ENCODE assay signal across 1 cellular context in the genomic region with DNA sequence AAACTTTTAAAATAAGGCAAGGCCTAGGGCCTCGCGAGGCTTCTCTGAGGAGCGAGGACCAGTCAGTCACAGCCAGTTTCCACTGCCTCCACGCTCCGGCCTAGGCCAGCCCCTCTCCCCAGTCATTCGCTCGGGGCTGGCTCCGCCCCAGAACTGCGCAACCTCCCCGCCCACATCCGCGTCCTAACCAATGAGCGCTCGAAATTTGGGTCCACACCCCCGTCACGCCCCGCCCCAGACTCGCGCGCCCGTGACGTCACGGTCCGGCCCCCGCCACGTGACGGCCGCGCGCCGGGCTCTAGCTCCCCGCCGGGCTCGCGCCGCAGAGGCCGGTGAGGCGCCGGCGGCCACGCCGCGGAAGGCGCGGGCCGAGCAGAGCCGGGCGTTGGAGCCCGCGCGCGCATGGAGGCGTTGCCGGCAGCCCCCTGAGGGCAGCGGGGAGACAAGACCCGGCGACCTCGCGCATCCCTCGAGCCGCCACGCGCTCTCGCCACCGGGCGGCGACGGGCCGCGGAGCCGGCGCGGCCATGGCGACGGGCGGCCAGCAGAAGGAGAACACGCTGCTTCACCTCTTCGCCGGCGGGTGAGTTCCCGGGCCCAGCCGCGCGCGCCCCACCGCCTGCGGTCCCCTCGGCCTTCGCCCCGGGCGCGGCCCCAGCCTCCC.
TF ChIP-seq lines count a peak whose summit lies in the region.

A gene with protein sequence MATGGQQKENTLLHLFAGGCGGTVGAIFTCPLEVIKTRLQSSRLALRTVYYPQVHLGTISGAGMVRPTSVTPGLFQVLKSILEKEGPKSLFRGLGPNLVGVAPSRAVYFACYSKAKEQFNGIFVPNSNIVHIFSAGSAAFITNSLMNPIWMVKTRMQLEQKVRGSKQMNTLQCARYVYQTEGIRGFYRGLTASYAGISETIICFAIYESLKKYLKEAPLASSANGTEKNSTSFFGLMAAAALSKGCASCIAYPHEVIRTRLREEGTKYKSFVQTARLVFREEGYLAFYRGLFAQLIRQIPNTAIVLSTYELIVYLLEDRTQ (plus strand): TSS at position 301 of the 664 bp plus-strand sequence. CDS start 227 bp downstream, at position 528.

TF ChIP-seq in HepG2, 621 proteins besides CTCF, POLR2A, EP300 and RAD21 (continued from another document and continues in another):
- TF ChIP-seq, protein P1, sequence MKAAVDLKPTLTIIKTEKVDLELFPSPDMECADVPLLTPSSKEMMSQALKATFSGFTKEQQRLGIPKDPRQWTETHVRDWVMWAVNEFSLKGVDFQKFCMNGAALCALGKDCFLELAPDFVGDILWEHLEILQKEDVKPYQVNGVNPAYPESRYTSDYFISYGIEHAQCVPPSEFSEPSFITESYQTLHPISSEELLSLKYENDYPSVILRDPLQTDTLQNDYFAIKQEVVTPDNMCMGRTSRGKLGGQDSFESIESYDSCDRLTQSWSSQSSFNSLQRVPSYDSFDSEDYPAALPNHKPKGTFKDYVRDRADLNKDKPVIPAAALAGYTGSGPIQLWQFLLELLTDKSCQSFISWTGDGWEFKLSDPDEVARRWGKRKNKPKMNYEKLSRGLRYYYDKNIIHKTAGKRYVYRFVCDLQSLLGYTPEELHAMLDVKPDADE (CRISPR knock-in tag; IDR thresholded peaks at IDR 0.05): no peak
- TF ChIP-seq HIVEP1 (CRISPR knock-in tag; IDR thresholded peaks at IDR 0.05) (0 out of 2 replicates have a peak, but pooled peaks have one; percentile 28), ELF3 (CRISPR knock-in tag; IDR thresholded peaks at IDR 0.05) (peak; percentile 42), MZF1 (CRISPR knock-in tag; IDR thresholded peaks at IDR 0.05; ENCODE audit: borderline replicate concordance) (no peak), ZNF17 (CRISPR knock-in tag; IDR thresholded peaks at IDR 0.05) (no peak), ZNF546 (CRISPR knock-in tag; conservative IDR thresholded peaks at IDR 0.05) (no peak; the same call in 1 of the 2 replicates), ZNF335 (CRISPR knock-in tag; IDR thresholded peaks at IDR 0.05) (no peak), SPEN (CRISPR knock-in tag; IDR thresholded peaks at IDR 0.05; ENCODE audit: low read depth) (peak; percentile 72), RXRB (CRISPR knock-in tag; IDR thresholded peaks at IDR 0.05; ENCODE audit: borderline replicate concordance) (no peak), ZNF558 (CRISPR knock-in tag; IDR thresholded peaks at IDR 0.05; ENCODE audit: borderline replicate concordance) (no peak), NFKB2 (CRISPR knock-in tag; IDR thresholded peaks at IDR 0.05; ENCODE audit: borderline replicate concordance) (no peak; the same call in 1 of the 2 replicates), ZNF367 (CRISPR knock-in tag; IDR thresholded peaks at IDR 0.05; ENCODE audit: borderline replicate concordance) (no peak), TP53 (CRISPR knock-in tag; conservative IDR thresholded peaks at IDR 0.05) (no peak), ZNF776 (CRISPR knock-in tag; IDR thresholded peaks at IDR 0.05) (peak; percentile 76; the same call in 1 of the 2 replicates), AGO2 (optimal IDR thresholded peaks at IDR 0.05; ENCODE audit: low read depth, low read length) (no peak), ZNF256 (CRISPR knock-in tag; conservative IDR thresholded peaks at IDR 0.05) (no peak), CREB1 (IDR thresholded peaks at IDR 0.05) (peak; percentile 100), CREB1 (CRISPR knock-in tag; IDR thresholded peaks at IDR 0.05) (peak; percentile 90), ZNF616 (CRISPR knock-in tag; IDR thresholded peaks at IDR 0.05; ENCODE audit: low read depth) (no peak; the same call in 1 of the 2 replicates), SOX13 (IDR thresholded peaks at IDR 0.05) (no peak), SOX13 (CRISPR knock-in tag; conservative IDR thresholded peaks at IDR 0.05 in 1 of 2, IDR thresholded peaks at IDR 0.05 in 1 of 2) (peak in 1 of 2 experiments; percentile 37; a peak in 2 of 4 replicates), IKZF4 (CRISPR knock-in tag; IDR thresholded peaks at IDR 0.05; ENCODE audit: borderline replicate concordance, low read depth, not compliant biosample characterization) (no peak), MEF2D (CRISPR knock-in tag; IDR thresholded peaks at IDR 0.05) (no peak), TAF15 (IDR thresholded peaks at IDR 0.05; ENCODE audit: low read depth, low read length, poor library complexity, severe bottlenecking) (no peak), RFXANK (CRISPR knock-in tag; IDR thresholded peaks at IDR 0.05) (0 out of 2 replicates have a peak, but pooled peaks have one; percentile 29)
- TF ChIP-seq, protein P2, sequence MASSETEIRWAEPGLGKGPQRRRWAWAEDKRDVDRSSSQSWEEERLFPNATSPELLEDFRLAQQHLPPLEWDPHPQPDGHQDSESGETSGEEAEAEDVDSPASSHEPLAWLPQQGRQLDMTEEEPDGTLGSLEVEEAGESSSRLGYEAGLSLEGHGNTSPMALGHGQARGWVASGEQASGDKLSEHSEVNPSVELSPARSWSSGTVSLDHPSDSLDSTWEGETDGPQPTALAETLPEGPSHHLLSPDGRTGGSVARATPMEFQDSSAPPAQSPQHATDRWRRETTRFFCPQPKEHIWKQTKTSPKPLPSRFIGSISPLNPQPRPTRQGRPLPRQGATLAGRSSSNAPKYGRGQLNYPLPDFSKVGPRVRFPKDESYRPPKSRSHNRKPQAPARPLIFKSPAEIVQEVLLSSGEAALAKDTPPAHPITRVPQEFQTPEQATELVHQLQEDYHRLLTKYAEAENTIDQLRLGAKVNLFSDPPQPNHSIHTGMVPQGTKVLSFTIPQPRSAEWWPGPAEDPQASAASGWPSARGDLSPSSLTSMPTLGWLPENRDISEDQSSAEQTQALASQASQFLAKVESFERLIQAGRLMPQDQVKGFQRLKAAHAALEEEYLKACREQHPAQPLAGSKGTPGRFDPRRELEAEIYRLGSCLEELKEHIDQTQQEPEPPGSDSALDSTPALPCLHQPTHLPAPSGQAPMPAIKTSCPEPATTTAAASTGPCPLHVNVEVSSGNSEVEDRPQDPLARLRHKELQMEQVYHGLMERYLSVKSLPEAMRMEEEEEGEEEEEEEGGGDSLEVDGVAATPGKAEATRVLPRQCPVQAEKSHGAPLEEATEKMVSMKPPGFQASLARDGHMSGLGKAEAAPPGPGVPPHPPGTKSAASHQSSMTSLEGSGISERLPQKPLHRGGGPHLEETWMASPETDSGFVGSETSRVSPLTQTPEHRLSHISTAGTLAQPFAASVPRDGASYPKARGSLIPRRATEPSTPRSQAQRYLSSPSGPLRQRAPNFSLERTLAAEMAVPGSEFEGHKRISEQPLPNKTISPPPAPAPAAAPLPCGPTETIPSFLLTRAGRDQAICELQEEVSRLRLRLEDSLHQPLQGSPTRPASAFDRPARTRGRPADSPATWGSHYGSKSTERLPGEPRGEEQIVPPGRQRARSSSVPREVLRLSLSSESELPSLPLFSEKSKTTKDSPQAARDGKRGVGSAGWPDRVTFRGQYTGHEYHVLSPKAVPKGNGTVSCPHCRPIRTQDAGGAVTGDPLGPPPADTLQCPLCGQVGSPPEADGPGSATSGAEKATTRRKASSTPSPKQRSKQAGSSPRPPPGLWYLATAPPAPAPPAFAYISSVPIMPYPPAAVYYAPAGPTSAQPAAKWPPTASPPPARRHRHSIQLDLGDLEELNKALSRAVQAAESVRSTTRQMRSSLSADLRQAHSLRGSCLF (CRISPR knock-in tag; IDR thresholded peaks at IDR 0.05; ENCODE audit: borderline replicate concordance): no peak
- TF ChIP-seq, protein P3, sequence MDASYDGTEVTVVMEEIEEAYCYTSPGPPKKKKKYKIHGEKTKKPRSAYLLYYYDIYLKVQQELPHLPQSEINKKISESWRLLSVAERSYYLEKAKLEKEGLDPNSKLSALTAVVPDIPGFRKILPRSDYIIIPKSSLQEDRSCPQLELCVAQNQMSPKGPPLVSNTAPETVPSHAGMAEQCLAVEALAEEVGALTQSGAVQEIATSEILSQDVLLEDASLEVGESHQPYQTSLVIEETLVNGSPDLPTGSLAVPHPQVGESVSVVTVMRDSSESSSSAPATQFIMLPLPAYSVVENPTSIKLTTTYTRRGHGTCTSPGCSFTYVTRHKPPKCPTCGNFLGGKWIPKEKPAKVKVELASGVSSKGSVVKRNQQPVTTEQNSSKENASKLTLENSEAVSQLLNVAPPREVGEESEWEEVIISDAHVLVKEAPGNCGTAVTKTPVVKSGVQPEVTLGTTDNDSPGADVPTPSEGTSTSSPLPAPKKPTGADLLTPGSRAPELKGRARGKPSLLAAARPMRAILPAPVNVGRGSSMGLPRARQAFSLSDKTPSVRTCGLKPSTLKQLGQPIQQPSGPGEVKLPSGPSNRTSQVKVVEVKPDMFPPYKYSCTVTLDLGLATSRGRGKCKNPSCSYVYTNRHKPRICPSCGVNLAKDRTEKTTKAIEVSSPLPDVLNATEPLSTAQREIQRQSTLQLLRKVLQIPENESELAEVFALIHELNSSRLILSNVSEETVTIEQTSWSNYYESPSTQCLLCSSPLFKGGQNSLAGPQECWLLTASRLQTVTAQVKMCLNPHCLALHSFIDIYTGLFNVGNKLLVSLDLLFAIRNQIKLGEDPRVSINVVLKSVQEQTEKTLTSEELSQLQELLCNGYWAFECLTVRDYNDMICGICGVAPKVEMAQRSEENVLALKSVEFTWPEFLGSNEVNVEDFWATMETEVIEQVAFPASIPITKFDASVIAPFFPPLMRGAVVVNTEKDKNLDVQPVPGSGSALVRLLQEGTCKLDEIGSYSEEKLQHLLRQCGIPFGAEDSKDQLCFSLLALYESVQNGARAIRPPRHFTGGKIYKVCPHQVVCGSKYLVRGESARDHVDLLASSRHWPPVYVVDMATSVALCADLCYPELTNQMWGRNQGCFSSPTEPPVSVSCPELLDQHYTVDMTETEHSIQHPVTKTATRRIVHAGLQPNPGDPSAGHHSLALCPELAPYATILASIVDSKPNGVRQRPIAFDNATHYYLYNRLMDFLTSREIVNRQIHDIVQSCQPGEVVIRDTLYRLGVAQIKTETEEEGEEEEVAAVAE (CRISPR knock-in tag; IDR thresholded peaks at IDR 0.05; ENCODE audit: borderline replicate concordance): 0 out of 2 replicates have a peak, but pooled peaks have one; percentile 52
- TF ChIP-seq, protein P4, sequence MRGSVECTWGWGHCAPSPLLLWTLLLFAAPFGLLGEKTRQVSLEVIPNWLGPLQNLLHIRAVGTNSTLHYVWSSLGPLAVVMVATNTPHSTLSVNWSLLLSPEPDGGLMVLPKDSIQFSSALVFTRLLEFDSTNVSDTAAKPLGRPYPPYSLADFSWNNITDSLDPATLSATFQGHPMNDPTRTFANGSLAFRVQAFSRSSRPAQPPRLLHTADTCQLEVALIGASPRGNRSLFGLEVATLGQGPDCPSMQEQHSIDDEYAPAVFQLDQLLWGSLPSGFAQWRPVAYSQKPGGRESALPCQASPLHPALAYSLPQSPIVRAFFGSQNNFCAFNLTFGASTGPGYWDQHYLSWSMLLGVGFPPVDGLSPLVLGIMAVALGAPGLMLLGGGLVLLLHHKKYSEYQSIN (CRISPR knock-in tag; IDR thresholded peaks at IDR 0.05; ENCODE audit: borderline replicate concordance): no peak
- TF ChIP-seq, protein P5, sequence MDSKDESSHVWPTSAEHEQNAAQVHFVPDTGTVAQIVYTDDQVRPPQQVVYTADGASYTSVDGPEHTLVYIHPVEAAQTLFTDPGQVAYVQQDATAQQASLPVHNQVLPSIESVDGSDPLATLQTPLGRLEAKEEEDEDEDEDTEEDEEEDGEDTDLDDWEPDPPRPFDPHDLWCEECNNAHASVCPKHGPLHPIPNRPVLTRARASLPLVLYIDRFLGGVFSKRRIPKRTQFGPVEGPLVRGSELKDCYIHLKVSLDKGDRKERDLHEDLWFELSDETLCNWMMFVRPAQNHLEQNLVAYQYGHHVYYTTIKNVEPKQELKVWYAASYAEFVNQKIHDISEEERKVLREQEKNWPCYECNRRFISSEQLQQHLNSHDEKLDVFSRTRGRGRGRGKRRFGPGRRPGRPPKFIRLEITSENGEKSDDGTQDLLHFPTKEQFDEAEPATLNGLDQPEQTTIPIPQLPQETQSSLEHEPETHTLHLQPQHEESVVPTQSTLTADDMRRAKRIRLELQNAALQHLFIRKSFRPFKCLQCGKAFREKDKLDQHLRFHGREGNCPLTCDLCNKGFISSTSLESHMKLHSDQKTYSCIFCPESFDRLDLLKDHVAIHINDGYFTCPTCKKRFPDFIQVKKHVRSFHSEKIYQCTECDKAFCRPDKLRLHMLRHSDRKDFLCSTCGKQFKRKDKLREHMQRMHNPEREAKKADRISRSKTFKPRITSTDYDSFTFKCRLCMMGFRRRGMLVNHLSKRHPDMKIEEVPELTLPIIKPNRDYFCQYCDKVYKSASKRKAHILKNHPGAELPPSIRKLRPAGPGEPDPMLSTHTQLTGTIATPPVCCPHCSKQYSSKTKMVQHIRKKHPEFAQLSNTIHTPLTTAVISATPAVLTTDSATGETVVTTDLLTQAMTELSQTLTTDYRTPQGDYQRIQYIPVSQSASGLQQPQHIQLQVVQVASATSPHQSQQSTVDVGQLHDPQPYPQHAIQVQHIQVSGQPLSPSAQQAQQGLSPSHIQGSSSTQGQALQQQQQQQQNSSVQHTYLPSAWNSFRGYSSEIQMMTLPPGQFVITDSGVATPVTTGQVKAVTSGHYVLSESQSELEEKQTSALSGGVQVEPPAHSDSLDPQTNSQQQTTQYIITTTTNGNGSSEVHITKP (CRISPR knock-in tag; IDR thresholded peaks at IDR 0.05; ENCODE audit: low read depth): no peak
- TF ChIP-seq, protein P6, sequence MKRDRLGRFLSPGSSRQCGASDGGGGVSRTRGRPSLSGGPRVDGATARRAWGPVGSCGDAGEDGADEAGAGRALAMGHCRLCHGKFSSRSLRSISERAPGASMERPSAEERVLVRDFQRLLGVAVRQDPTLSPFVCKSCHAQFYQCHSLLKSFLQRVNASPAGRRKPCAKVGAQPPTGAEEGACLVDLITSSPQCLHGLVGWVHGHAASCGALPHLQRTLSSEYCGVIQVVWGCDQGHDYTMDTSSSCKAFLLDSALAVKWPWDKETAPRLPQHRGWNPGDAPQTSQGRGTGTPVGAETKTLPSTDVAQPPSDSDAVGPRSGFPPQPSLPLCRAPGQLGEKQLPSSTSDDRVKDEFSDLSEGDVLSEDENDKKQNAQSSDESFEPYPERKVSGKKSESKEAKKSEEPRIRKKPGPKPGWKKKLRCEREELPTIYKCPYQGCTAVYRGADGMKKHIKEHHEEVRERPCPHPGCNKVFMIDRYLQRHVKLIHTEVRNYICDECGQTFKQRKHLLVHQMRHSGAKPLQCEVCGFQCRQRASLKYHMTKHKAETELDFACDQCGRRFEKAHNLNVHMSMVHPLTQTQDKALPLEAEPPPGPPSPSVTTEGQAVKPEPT (CRISPR knock-in tag; IDR thresholded peaks at IDR 0.05; ENCODE audit: low read depth): 0 out of 2 replicates have a peak, but pooled peaks have one; percentile 14
- TF ChIP-seq, protein P7, sequence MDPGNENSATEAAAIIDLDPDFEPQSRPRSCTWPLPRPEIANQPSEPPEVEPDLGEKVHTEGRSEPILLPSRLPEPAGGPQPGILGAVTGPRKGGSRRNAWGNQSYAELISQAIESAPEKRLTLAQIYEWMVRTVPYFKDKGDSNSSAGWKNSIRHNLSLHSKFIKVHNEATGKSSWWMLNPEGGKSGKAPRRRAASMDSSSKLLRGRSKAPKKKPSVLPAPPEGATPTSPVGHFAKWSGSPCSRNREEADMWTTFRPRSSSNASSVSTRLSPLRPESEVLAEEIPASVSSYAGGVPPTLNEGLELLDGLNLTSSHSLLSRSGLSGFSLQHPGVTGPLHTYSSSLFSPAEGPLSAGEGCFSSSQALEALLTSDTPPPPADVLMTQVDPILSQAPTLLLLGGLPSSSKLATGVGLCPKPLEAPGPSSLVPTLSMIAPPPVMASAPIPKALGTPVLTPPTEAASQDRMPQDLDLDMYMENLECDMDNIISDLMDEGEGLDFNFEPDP (CRISPR knock-in tag; conservative IDR thresholded peaks at IDR 0.05): no peak
- TF ChIP-seq, protein P8, sequence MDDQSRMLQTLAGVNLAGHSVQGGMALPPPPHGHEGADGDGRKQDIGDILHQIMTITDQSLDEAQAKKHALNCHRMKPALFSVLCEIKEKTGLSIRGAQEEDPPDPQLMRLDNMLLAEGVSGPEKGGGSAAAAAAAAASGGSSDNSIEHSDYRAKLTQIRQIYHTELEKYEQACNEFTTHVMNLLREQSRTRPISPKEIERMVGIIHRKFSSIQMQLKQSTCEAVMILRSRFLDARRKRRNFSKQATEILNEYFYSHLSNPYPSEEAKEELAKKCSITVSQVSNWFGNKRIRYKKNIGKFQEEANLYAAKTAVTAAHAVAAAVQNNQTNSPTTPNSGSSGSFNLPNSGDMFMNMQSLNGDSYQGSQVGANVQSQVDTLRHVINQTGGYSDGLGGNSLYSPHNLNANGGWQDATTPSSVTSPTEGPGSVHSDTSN (CRISPR knock-in tag; IDR thresholded peaks at IDR 0.05; ENCODE audit: borderline replicate concordance): no peak
